In genomic region chr2:148020036-148020357, GRCh38 we compare ENCODE assay signal across 1 cellular context.
TF ChIP-seq lines count a peak whose summit lies in the region.

No MANE protein-coding gene starts in this region.

TF ChIP-seq in GM12878, 131 proteins besides CTCF, POLR2A, EP300 and RAD21:
- TF ChIP-seq, protein P1, sequence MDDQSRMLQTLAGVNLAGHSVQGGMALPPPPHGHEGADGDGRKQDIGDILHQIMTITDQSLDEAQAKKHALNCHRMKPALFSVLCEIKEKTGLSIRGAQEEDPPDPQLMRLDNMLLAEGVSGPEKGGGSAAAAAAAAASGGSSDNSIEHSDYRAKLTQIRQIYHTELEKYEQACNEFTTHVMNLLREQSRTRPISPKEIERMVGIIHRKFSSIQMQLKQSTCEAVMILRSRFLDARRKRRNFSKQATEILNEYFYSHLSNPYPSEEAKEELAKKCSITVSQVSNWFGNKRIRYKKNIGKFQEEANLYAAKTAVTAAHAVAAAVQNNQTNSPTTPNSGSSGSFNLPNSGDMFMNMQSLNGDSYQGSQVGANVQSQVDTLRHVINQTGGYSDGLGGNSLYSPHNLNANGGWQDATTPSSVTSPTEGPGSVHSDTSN (IDR thresholded peaks at IDR 0.05; ENCODE audit: insufficient replicate concordance, low read depth, low read length), result no peak
- TF ChIP-seq ZNF622 (IDR thresholded peaks at IDR 0.05) (no peak), BACH1 (IDR thresholded peaks at IDR 0.05; ENCODE audit: borderline replicate concordance) (no peak), IKZF2 (IDR thresholded peaks at IDR 0.05) (no peak), EZH2 (IDR thresholded peaks at IDR 0.05; ENCODE audit: borderline replicate concordance, control insufficient read depth, low read depth, low read length) (no peak), GABPA (IDR thresholded peaks at IDR 0.05; ENCODE audit: low read depth) (no peak)
- TF ChIP-seq, protein P2, sequence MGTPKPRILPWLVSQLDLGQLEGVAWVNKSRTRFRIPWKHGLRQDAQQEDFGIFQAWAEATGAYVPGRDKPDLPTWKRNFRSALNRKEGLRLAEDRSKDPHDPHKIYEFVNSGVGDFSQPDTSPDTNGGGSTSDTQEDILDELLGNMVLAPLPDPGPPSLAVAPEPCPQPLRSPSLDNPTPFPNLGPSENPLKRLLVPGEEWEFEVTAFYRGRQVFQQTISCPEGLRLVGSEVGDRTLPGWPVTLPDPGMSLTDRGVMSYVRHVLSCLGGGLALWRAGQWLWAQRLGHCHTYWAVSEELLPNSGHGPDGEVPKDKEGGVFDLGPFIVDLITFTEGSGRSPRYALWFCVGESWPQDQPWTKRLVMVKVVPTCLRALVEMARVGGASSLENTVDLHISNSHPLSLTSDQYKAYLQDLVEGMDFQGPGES (IDR thresholded peaks at IDR 0.05), result no peak
